ENCODE assay signal across 13 cellular contexts in the genomic region with DNA sequence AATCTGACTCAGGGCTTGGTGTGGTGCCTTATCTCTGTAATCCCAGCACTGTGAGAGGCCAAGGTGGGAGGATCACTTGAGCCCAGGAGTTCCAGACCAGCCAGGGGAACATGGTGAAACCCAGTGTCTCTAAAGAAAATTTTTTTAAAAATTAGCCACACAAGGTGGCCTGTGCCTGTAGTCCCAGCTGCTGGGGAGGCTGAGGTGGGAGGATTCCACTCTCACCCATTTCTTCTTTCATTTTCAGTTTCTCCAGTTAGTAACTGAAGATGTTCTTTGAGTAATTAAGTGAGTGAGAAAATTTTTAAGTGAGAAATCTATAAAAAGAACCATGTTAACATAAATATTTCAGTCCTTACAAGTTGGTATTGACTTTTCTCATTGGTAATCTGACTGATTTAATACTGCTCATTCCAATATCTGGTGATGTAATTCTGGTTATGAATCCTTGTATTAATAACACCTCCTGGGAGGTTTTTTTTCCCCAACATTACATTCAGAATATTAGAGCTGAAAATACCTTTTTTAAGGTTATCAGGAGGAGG. TPM values are rescaled to one million over a fixed set of nuclear protein-coding genes. Genes with fewer than 3 reads are reported as not detected.
A peak's percentile ranks its signal among the peaks of the same experiment; 100 is the strongest.
DNase-seq lines count a peak whose midpoint lies in the region; ATAC-seq and TF ChIP-seq lines count a peak whose summit lies in the region.
"Had no signal": no experiment of that assay in that cellular context is flagged by ENCODE, and none has a peak within 500 bp of the region (broad histone marks: within the 10 kb centered on the region; RNA-seq: fewer than 3 reads in every experiment).

No MANE protein-coding gene starts in this region.

- H3K4me3 ChIP-seq in endodermal cell (ENCODE audit: low read length), result no peak overlapping the region
- H3K4me3 ChIP-seq in tibial nerve, result no peak overlapping the region
- H3K4me3 ChIP-seq: body of pancreas, SJSA1, transverse colon had no signal

- intact Hi-C loops in posterior vena cava (cut with DNase I), result no loop called here

- H3K27me3 ChIP-seq in endodermal cell (ENCODE audit: control insufficient read depth, insufficient read depth, low read length, poor library complexity, severe bottlenecking) (no peaks in the 10 kb centered on the region), tibial nerve (no peaks in the 10 kb centered on the region)
- H3K27me3 ChIP-seq: body of pancreas, SJSA1, transverse colon had no signal

- peaks cover 55% of the 10 kb centered on the region for H3K4me1 Mint-ChIP-seq in activated naive CD8-positive, alpha-beta T cell treated with anti-CD3 and anti-CD28 coated beads for 36 hours
- peaks cover 10% of the 10 kb centered on the region for H3K4me1 Mint-ChIP-seq in endodermal cell

- H3K4me1 ChIP-seq in endodermal cell (ENCODE audit: control insufficient read depth, insufficient read depth, low read length) (no peaks in the 10 kb centered on the region), tibial nerve (peaks cover 0 to 28% (median 10%) of the 10 kb centered on the region in 4 donors)

- DNase-seq in GM10266 (ENCODE audit: extremely low spot score) (peak; percentile 37), endodermal cell (no peak), tibial nerve (ENCODE audit: low spot score in 2 of 2) (no peak), KG1 (lab: John Stamatoyannopoulos, UW) (no peak), posterior vena cava (ENCODE audit: low spot score) (no peak)
- peak; percentile 40 for DNase-seq in activated naive CD8-positive, alpha-beta T cell treated with anti-CD3 and anti-CD28 coated beads for 36 hours
- DNase-seq: body of pancreas, DMS79 treated with DMSO at 0.1 percent for 48 hours, right cardiac atrium, transverse colon had no signal

- peak; percentile 72 for ATAC-seq in GM19467 (IDR thresholded peaks at IDR 0.05; ENCODE audit: unreplicated experiment)
- ATAC-seq in HG03135 (IDR thresholded peaks at IDR 0.05; ENCODE audit: unreplicated experiment), result peak; percentile 80
- ATAC-seq: body of pancreas, right cardiac atrium had no signal

- no peak for TF ChIP-seq EP300 in tibial nerve (IDR thresholded peaks at IDR 0.05)

- peaks cover 42% of the 10 kb centered on the region for H3K36me3 Mint-ChIP-seq in activated naive CD8-positive, alpha-beta T cell treated with anti-CD3 and anti-CD28 coated beads for 36 hours
- H3K36me3 Mint-ChIP-seq in endodermal cell (ENCODE audit: low read depth), result peaks cover 64% of the 10 kb centered on the region

- TF ChIP-seq POLR2A in tibial nerve (IDR thresholded peaks at IDR 0.05), result no peak

- H3K36me3 ChIP-seq in endodermal cell (ENCODE audit: control insufficient read depth, insufficient read depth, low read length) (peaks cover 77% of the 10 kb centered on the region), tibial nerve (peaks cover 2 to 61% (median 11%) of the 10 kb centered on the region in 3 donors)

- H3K9me3 ChIP-seq in endodermal cell (ENCODE audit: control insufficient read depth, low read length) (peaks cover 5% of the 10 kb centered on the region), tibial nerve (no peaks in the 10 kb centered on the region)
- H3K9me3 ChIP-seq: body of pancreas, SJSA1, transverse colon had no signal

- TF ChIP-seq CTCF in GM10266 (IDR thresholded peaks at IDR 0.05; ENCODE audit: control insufficient read depth, insufficient read depth, low read depth, missing control alignments) (no peak), endodermal cell (conservative IDR thresholded peaks at IDR 0.05) (no peak), tibial nerve (IDR thresholded peaks at IDR 0.05) (no peak)

- peak overlapping the region; percentile 84 for H3K27ac Mint-ChIP-seq in activated naive CD8-positive, alpha-beta T cell treated with anti-CD3 and anti-CD28 coated beads for 36 hours
- no peak overlapping the region for H3K27ac Mint-ChIP-seq in endodermal cell

- H3K27ac ChIP-seq in endodermal cell (ENCODE audit: low read depth, low read length), result no peak overlapping the region
- H3K27ac ChIP-seq in tibial nerve, result no peak overlapping the region
- H3K27ac ChIP-seq: body of pancreas, SJSA1, transverse colon had no signal

- no peak overlapping the region for H3K9ac ChIP-seq in endodermal cell (ENCODE audit: extremely low read depth, low read length, poor library complexity, severe bottlenecking)

- H3K9me3 Mint-ChIP-seq in activated naive CD8-positive, alpha-beta T cell treated with anti-CD3 and anti-CD28 coated beads for 36 hours, result no peaks in the 10 kb centered on the region
- H3K9me3 Mint-ChIP-seq in endodermal cell, result no peaks in the 10 kb centered on the region

- H3K4me3 Mint-ChIP-seq in activated naive CD8-positive, alpha-beta T cell treated with anti-CD3 and anti-CD28 coated beads for 36 hours, result peak overlapping the region; percentile 61
- H3K4me3 Mint-ChIP-seq in endodermal cell, result no peak overlapping the region

- H3K27me3 Mint-ChIP-seq in activated naive CD8-positive, alpha-beta T cell treated with anti-CD3 and anti-CD28 coated beads for 36 hours, result no peaks in the 10 kb centered on the region
- no peaks in the 10 kb centered on the region for H3K27me3 Mint-ChIP-seq in endodermal cell (ENCODE audit: insufficient read depth)

RNA-seq across cellular contexts. Expression of a gene that starts 6.1 kb away (rescaled TPM):
- 10 to 100 TPM; 52.2 to 54.2 TPM for total RNA-seq in activated naive CD8-positive, alpha-beta T cell treated with anti-CD3 and anti-CD28 coated beads for 36 hours
- total RNA-seq in endodermal cell, result 10 to 100 TPM; 63.2 to 64.7 TPM
- polyA plus RNA-seq in endodermal cell (2013, experiment 1 of 2), result 69.5 TPM
- polyA plus RNA-seq in endodermal cell (2013, experiment 2 of 2), result 62.7 TPM
- 10 to 100 TPM; 45.3 to 65.4 (median 58.6) TPM for total RNA-seq in tibial nerve
- total RNA-seq in posterior vena cava, result 10 to 100 TPM; 26.4 to 29.0 TPM

RNA-seq across cellular contexts. Expression of a gene that starts 21.1 kb away (rescaled TPM):
- total RNA-seq in activated naive CD8-positive, alpha-beta T cell treated with anti-CD3 and anti-CD28 coated beads for 36 hours, result 1 to 10 TPM; 4.4 to 5.2 TPM
- total RNA-seq in endodermal cell (100 to 1,000 TPM in 1 of 2 donors, 10 to 100 TPM in 1; 78.6 to 120 TPM), tibial nerve (10 to 100 TPM in 2 of 4 donors, 1 to 10 TPM in 2; 8.5 to 11.7 (median 9.3) TPM), posterior vena cava (1 to 10 TPM; 6.2 to 7.1 TPM)
- 153 TPM for polyA plus RNA-seq in endodermal cell (2013, experiment 1 of 2)
- polyA plus RNA-seq in endodermal cell (2013, experiment 2 of 2), result 133 TPM

RNA-seq across cellular contexts. Expression of a gene that starts 28.1 kb away (rescaled TPM):
- 10 to 100 TPM; 76.5 to 78.0 TPM for total RNA-seq in activated naive CD8-positive, alpha-beta T cell treated with anti-CD3 and anti-CD28 coated beads for 36 hours
- 10 to 100 TPM; 60.0 to 61.5 TPM for total RNA-seq in endodermal cell
- 46.4 TPM for polyA plus RNA-seq in endodermal cell (2013, experiment 1 of 2)
- polyA plus RNA-seq in endodermal cell (2013, experiment 2 of 2), result 40.8 TPM
- total RNA-seq in tibial nerve, result 10 to 100 TPM; 28.0 to 45.2 (median 39.9) TPM
- total RNA-seq in posterior vena cava, result 10 to 100 TPM; 56.1 to 67.3 TPM

RNA-seq across cellular contexts. Expression of a gene that starts 28.3 kb away (rescaled TPM):
- total RNA-seq in activated naive CD8-positive, alpha-beta T cell treated with anti-CD3 and anti-CD28 coated beads for 36 hours, result 10 to 100 TPM; 17.3 to 21.0 TPM
- total RNA-seq in endodermal cell (10 to 100 TPM; 41.2 to 42.9 TPM), tibial nerve (10 to 100 TPM; 20.6 to 33.9 (median 26.2) TPM), posterior vena cava (10 to 100 TPM; 29.2 to 32.3 TPM)
- 33.2 TPM for polyA plus RNA-seq in endodermal cell (2013, experiment 1 of 2)
- 30.2 TPM for polyA plus RNA-seq in endodermal cell (2013, experiment 2 of 2)

RNA-seq across cellular contexts. Expression of a gene that starts 49.2 kb away (rescaled TPM):
- total RNA-seq in activated naive CD8-positive, alpha-beta T cell treated with anti-CD3 and anti-CD28 coated beads for 36 hours, result 10 to 100 TPM; 78.5 to 86.2 TPM
- total RNA-seq in endodermal cell, result 100 to 1,000 TPM; 126 to 130 TPM
- polyA plus RNA-seq in endodermal cell (2013, experiment 1 of 2), result 67.1 TPM
- polyA plus RNA-seq in endodermal cell (2013, experiment 2 of 2), result 65.9 TPM
- 10 to 100 TPM; 45.9 to 68.2 (median 65.6) TPM for total RNA-seq in tibial nerve
- 10 to 100 TPM; 49.7 to 56.3 TPM for total RNA-seq in posterior vena cava

Comparison
In these comparisons a context has a peak if more than half of its experiments do, and no peak if none do; other contexts are left out.
1. DNase-seq: peak in GM10266 (single experiment) and activated naive CD8-positive, alpha-beta T cell treated with anti-CD3 and anti-CD28 coated beads for 36 hours (single experiment); none in endodermal cell (single experiment), tibial nerve (0 of 2), KG1 (single experiment) and posterior vena cava (single experiment).
2. RNA of a gene that starts 21.1 kb away (total RNA-seq): 78.6 to 120 TPM in endodermal cell; 8.5 to 11.7 TPM in tibial nerve, 6.2 to 7.1 TPM in posterior vena cava and 4.4 to 5.2 TPM in activated naive CD8-positive, alpha-beta T cell treated with anti-CD3 and anti-CD28 coated beads for 36 hours; every median in the first group is over 4 times any median in the second.